In the genomic region with DNA sequence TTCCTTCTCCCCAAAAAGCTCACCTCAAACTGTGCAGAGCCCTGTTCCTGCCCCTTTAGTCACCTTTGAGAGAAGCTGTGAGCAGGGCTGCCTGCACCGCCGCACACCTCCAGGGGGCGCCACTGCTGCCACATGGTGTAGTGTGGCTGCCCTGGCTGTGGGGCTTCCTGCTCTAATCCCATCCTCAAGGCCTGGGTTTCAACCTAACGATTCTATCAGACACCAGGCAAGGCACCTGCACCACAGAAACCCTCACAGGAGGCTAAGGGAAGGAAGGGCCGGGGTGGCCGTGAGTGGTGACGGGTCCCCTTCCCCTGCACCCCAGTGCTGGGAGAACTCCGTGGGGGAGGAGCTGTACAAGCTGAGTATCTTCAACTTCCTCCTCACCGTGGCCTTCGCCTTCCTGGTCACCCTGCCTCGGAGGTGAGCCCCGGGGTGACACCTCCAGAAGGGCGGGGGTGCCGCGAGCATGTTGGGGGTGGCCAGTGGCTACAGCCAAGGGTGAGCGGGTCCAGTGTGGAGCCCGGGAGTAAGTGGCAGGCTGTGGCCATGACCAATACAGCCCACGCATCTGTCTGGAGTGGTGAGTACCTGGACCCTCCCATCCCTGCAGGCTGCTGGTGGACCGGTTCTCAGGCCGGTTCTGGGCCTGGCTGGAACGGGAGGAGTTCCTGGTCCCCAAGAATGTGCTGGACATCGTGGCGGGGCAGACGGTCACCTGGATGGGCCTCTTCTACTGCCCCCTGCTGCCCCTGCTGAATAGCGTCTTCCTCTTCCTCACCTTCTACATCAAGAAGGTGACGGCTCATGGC, we compare ENCODE assay signal across 9 cellular contexts. TPM values are rescaled to one million over a fixed set of nuclear protein-coding genes. Genes with fewer than 3 reads are reported as not detected.
DNase-seq lines count a peak whose midpoint lies in the region; ATAC-seq, FAIRE-seq and TF ChIP-seq lines count a peak whose summit lies in the region.
"Had no signal": no experiment of that assay in that cellular context is flagged by ENCODE, and none has a peak within 500 bp of the region (broad histone marks: within the 10 kb centered on the region; RNA-seq: fewer than 3 reads in every experiment).

No MANE protein-coding gene starts in this region.

- no peaks in the 10 kb centered on the region for H3K27me3 Mint-ChIP-seq in T-helper 2 cell treated with Interferon-gamma antibody and Interleukin-4, amounts not matched to agents 5 μg/mL and 100 μg/mL, for 36 hours (ENCODE audit: low read depth)

- H3K27me3 ChIP-seq in testis = no peaks in the 10 kb centered on the region

- WGBS in testis, 2 donors = 77 to 83% methylated on average over 21 to 26 of the region's 26 CpGs

- FAIRE-seq in frontal cortex (lab: Jason Lieb, UNC) = no peak
- FAIRE-seq: TTC549 had no signal

- peak overlapping the region; percentile 83 for H3K27ac Mint-ChIP-seq in T-helper 2 cell treated with Interferon-gamma antibody and Interleukin-4, amounts not matched to agents 5 μg/mL and 100 μg/mL, for 36 hours

- no peak for ATAC-seq in GM18909 (IDR thresholded peaks at IDR 0.05; ENCODE audit: poor library complexity, unreplicated experiment)

- peaks cover 60% of the 10 kb centered on the region for H3K4me1 Mint-ChIP-seq in T-helper 2 cell treated with Interferon-gamma antibody and Interleukin-4, amounts not matched to agents 5 μg/mL and 100 μg/mL, for 36 hours (ENCODE audit: low read depth)

- H3K4me1 ChIP-seq in testis = no peaks in the 10 kb centered on the region

- H3K4me3 ChIP-seq in testis = no peak overlapping the region

- no peaks in the 10 kb centered on the region for H3K9me3 Mint-ChIP-seq in T-helper 2 cell treated with Interferon-gamma antibody and Interleukin-4, amounts not matched to agents 5 μg/mL and 100 μg/mL, for 36 hours

- peak overlapping the region; percentile 67 for H3K4me3 Mint-ChIP-seq in T-helper 2 cell treated with Interferon-gamma antibody and Interleukin-4, amounts not matched to agents 5 μg/mL and 100 μg/mL, for 36 hours

- intact Hi-C loops in testis (cut with DNase I; ENCODE audit: low total_unique reads) = no loop called here

- TF ChIP-seq CTCF in testis (IDR thresholded peaks at IDR 0.05) = peak; percentile 1 to 24 (median 6)

- no peak overlapping the region for H3K27ac ChIP-seq in testis

- H3K9me3 ChIP-seq in testis = no peaks in the 10 kb centered on the region

- DNase-seq in activated T-cell treated with anti-CD3 and anti-CD28 coated beads, Interleukin-2, amount 50 U/mL, for 1 hour = peak; percentile 62
- DNase-seq in activated T-cell treated with anti-CD3 and anti-CD28 coated beads for 4 hours (no peak), erythroblast (lab: John Stamatoyannopoulos, UW) (peak; percentile 46 to 47), testis (no peak), frontal cortex (ENCODE audit: low spot score in 2 of 2) (no peak), NCI-H1436 (lab: John Stamatoyannopoulos, UW) (no peak)
- no peak for DNase-seq in T-helper 2 cell treated with Interferon-gamma antibody and Interleukin-4, amounts not matched to agents 5 μg/mL and 100 μg/mL, for 36 hours (ENCODE audit: low spot score)

- TF ChIP-seq POLR2A in erythroblast (IDR thresholded peaks at IDR 0.05; ENCODE audit: low read length) = no peak
- TF ChIP-seq POLR2A in testis (IDR thresholded peaks at IDR 0.05) = no peak

- no peaks in the 10 kb centered on the region for H3K36me3 ChIP-seq in testis (ENCODE audit: low read depth, missing control alignments)

- peaks cover 77% of the 10 kb centered on the region for H3K36me3 Mint-ChIP-seq in T-helper 2 cell treated with Interferon-gamma antibody and Interleukin-4, amounts not matched to agents 5 μg/mL and 100 μg/mL, for 36 hours (ENCODE audit: low read depth)

RNA-seq across cellular contexts. Expression of a gene that starts 7.0 kb away (rescaled TPM):
- 1 to 10 TPM; 3.5 to 9.3 TPM for total RNA-seq in testis
- polyA plus RNA-seq in testis (ENCODE audit: insufficient read depth, low read depth, low replicate concordance) = 5.6 TPM
- 0.41 TPM for total RNA-seq in frontal cortex

RNA-seq across cellular contexts. Expression of a gene that starts 8.6 kb away (rescaled TPM):
- total RNA-seq in testis = 1 to 10 TPM; 1.1 to 1.3 TPM
- not detected for polyA plus RNA-seq in testis (ENCODE audit: insufficient read depth, low read depth, low replicate concordance)
- 2.0 TPM for total RNA-seq in frontal cortex

RNA-seq across cellular contexts. Expression of a gene that starts 9.0 kb away (rescaled TPM):
- total RNA-seq in testis = 10 to 100 TPM; 18.0 to 20.3 TPM
- polyA plus RNA-seq in testis (ENCODE audit: insufficient read depth, low read depth, low replicate concordance) = 10.8 TPM
- total RNA-seq in frontal cortex = 2.0 TPM

RNA-seq across cellular contexts. Expression of a gene that starts 30.8 kb away (rescaled TPM):
- total RNA-seq in testis = 10 to 100 TPM; 68.7 to 70.6 TPM
- polyA plus RNA-seq in testis (ENCODE audit: insufficient read depth, low read depth, low replicate concordance) = 63.7 TPM
- total RNA-seq in frontal cortex = 6.1 TPM

RNA-seq across cellular contexts. Expression of a gene that starts 49.3 kb away (rescaled TPM):
- total RNA-seq in testis (1 to 10 TPM; 3.9 to 4.8 TPM), frontal cortex (3.7 TPM)
- 5.7 TPM for polyA plus RNA-seq in testis (ENCODE audit: insufficient read depth, low read depth, low replicate concordance)

Comparison
In these comparisons a context has a peak if more than half of its experiments do, and no peak if none do; other contexts are left out.
1. DNase-seq: peak in activated T-cell treated with anti-CD3 and anti-CD28 coated beads, Interleukin-2, amount 50 U/mL, for 1 hour (single experiment) and erythroblast (2 of 2); none in activated T-cell treated with anti-CD3 and anti-CD28 coated beads for 4 hours (single experiment), T-helper 2 cell treated with Interferon-gamma antibody and Interleukin-4, amounts not matched to agents 5 μg/mL and 100 μg/mL, for 36 hours (single experiment), testis (single experiment), frontal cortex (0 of 2) and NCI-H1436 (single experiment).